ENCODE assay signal across 10 cellular contexts in the genomic region with DNA sequence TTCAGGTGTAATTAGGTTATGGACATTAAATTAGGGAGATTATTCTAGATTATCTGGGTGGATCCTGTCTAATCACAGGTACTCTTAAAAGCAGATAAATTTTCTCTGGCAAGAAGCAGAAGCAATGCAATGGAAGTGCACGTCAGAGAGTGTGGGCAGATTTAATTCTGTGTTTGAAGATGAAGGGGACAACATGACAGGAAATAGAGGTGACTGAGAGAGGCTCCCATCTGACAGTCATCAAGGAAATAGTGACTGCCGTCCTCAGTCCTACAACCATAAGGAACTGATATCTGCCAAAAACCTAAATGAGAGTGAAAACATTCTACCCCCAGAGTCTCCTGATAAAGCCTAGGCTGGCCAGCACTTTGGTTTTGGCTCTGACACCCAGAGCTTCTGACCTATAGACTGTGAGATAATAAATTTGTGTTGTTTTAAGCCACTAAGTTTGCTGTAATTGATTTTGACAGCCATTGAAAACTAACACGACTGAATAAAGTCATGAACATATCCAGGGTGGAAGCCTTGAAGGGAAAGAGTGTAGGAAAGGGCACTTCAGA. TPM values are rescaled to one million over a fixed set of nuclear protein-coding genes. Genes with fewer than 3 reads are reported as not detected.
DNase-seq lines count a peak whose midpoint lies in the region; ATAC-seq and TF ChIP-seq lines count a peak whose summit lies in the region.
"Had no signal": no experiment of that assay in that cellular context is flagged by ENCODE, and none has a peak within 500 bp of the region (broad histone marks: within the 10 kb centered on the region; RNA-seq: fewer than 3 reads in every experiment).

No MANE protein-coding gene starts in this region.

- no peak overlapping the region for H2AK5ac ChIP-seq in H9 (ENCODE audit: insufficient read length, low read length)

- H3K4me1 ChIP-seq in ACC112 (ENCODE audit: control insufficient read depth, insufficient read depth, low read length, unreplicated experiment) (peaks cover 19% of the 10 kb centered on the region), H9 (ENCODE audit: insufficient read depth, low read length) (no peaks in the 10 kb centered on the region; the same call in 1 of the 2 replicates), aorta (ENCODE audit: control insufficient read depth in 1 of 2, insufficient read depth in 2 of 2, low read length in 2 of 2) (peaks cover 0 to 4% of the 10 kb centered on the region in 2 donors)

- H3K36me3 Mint-ChIP-seq in H9 (ENCODE audit: insufficient read depth in 1 of 3, low read depth in 3 of 3) = peaks cover 18 to 26% (median 18%) of the 10 kb centered on the region in 3 experiments
- peaks cover 49% of the 10 kb centered on the region for H3K36me3 Mint-ChIP-seq in nephron progenitor cell (ENCODE audit: low read depth)

- no peak for TF ChIP-seq CTCF in H9 (conservative IDR thresholded peaks at IDR 0.05)
- TF ChIP-seq CTCF in brain microvascular endothelial cell (IDR thresholded peaks at IDR 0.05; ENCODE audit: low read depth, low read length, missing control alignments) = no peak
- no peak for TF ChIP-seq CTCF in nephron progenitor cell (IDR thresholded peaks at IDR 0.05)

- H3K23me2 ChIP-seq in H9 (ENCODE audit: insufficient read length, low read depth, low read length, poor library complexity, severe bottlenecking) = no peaks in the 10 kb centered on the region

- no peaks in the 10 kb centered on the region for H3K36me3 ChIP-seq in ACC112 (ENCODE audit: insufficient read depth, low read length)
- no peaks in the 10 kb centered on the region for H3K36me3 ChIP-seq in brain microvascular endothelial cell (replicated peaks)
- H3K36me3 ChIP-seq in aorta (ENCODE audit: control insufficient read depth in 1 of 2, insufficient read depth in 2 of 2, low read length in 1 of 2) = no peaks in the 10 kb centered on the region

- no peak overlapping the region for H3K14ac ChIP-seq in H9 (ENCODE audit: insufficient read depth, low read length)

- H3K9me3 Mint-ChIP-seq in H9 = peaks cover 22 to 28% of the 10 kb centered on the region in 2 experiments
- peaks cover 36% of the 10 kb centered on the region for H3K9me3 Mint-ChIP-seq in nephron progenitor cell

- H3K4me3 ChIP-seq in ACC112 (ENCODE audit: low read depth, low read length) (no peak overlapping the region), brain microvascular endothelial cell (ENCODE audit: low read depth, low read length) (no peak overlapping the region), aorta (ENCODE audit: low read length in 2 of 2) (no peak overlapping the region)

- peaks cover 30 to 42% of the 10 kb centered on the region in 2 experiments for H3K4me1 Mint-ChIP-seq in H9
- H3K4me1 Mint-ChIP-seq in nephron progenitor cell = peaks cover 56% of the 10 kb centered on the region

- H3K9ac ChIP-seq in H9 (ENCODE audit: extremely low read depth, insufficient read length, low read length) = no peak overlapping the region

- H3K27ac Mint-ChIP-seq in H9 (peak overlapping the region; percentile 16 to 91 (median 74); a peak in 5 of 7 replicates), nephron progenitor cell (peak overlapping the region; percentile 100)

- no peak overlapping the region for H4K5ac ChIP-seq in H9 (ENCODE audit: insufficient read length, low read depth, low read length)

- DNase-seq in H9 = no peak
- no peak for DNase-seq in brain microvascular endothelial cell
- DNase-seq in nephron progenitor cell = no peak
- no peak for DNase-seq in NCI-H748 treated with DMSO at 0.1 percent for 48 hours (lab: John Stamatoyannopoulos, UW)
- DNase-seq in aorta = no peak
- no peak for DNase-seq in NCI-H524 treated with DMSO at 0.1 percent for 48 hours (lab: John Stamatoyannopoulos, UW)
- DNase-seq: COR-L47, NCI-H1436 had no signal

- intact Hi-C loops in aorta (cut with DNase I) = no loop called here

- H3K18ac ChIP-seq in H9 (ENCODE audit: insufficient read length, low read depth, low read length) = no peak overlapping the region

- no peak overlapping the region for H3K56ac ChIP-seq in H9 (ENCODE audit: insufficient read length, low read depth, low read length)

- no peak overlapping the region for H2BK15ac ChIP-seq in H9 (ENCODE audit: low read depth, low read length)

- H2AFZ ChIP-seq in ACC112 (ENCODE audit: low read length, unreplicated experiment) = no peak overlapping the region
- no peak overlapping the region for H2AFZ ChIP-seq in H9 (ENCODE audit: low read length)

- no peak overlapping the region for H2BK12ac ChIP-seq in H9 (ENCODE audit: insufficient read length, low read depth, low read length)

- H2BK20ac ChIP-seq in H9 (ENCODE audit: low read depth, low read length, poor library complexity, severe bottlenecking) = no peak overlapping the region

- no peak for ATAC-seq in GM19467 (IDR thresholded peaks at IDR 0.05; ENCODE audit: unreplicated experiment)
- no peak for ATAC-seq in aorta (ENCODE audit: low FRiP score)

- no peak overlapping the region for H2BK120ac ChIP-seq in H9 (ENCODE audit: low read depth, low read length, poor library complexity, severe bottlenecking)

- H3K27me3 ChIP-seq in ACC112 (ENCODE audit: insufficient read depth, low read length) (no peaks in the 10 kb centered on the region), H9 (ENCODE audit: insufficient read depth, low read length) (no peaks in the 10 kb centered on the region), brain microvascular endothelial cell (replicated peaks) (no peaks in the 10 kb centered on the region), aorta (ENCODE audit: control insufficient read depth in 1 of 2, insufficient read depth in 2 of 2, low read length in 1 of 2) (no peaks in the 10 kb centered on the region)

- no peak overlapping the region for H3K4me2 ChIP-seq in H9 (ENCODE audit: insufficient read depth, insufficient read length, low read length)

- H3K27ac ChIP-seq in ACC112 (ENCODE audit: low read depth, low read length) (peak overlapping the region; percentile 58), H9 (ENCODE audit: insufficient read length, low read depth, low read length) (no peak overlapping the region), brain microvascular endothelial cell (peak overlapping the region; percentile 52), aorta (ENCODE audit: low read depth in 1 of 2, low read length in 2 of 2) (no peak overlapping the region)

- no peak overlapping the region for H3K23ac ChIP-seq in H9 (ENCODE audit: insufficient read length, low read depth, low read length)

- no peak overlapping the region for H4K8ac ChIP-seq in H9 (replicated peaks; ENCODE audit: insufficient read length, low read depth, low read length)

- no CpG with 5 or more reads among the region's 3 CpGs for WGBS in H9 (ENCODE audit: extremely low coverage, insufficient read length, low lambda C conversion rate)
- WGBS in aorta, 2 donors = 64 to 67% methylated on average over 3 of the region's 3 CpGs

- no peak overlapping the region for H4K91ac ChIP-seq in H9 (ENCODE audit: insufficient read length, low read depth, low read length)

- no peak overlapping the region for H3K4ac ChIP-seq in H9 (ENCODE audit: low read depth, low read length)

- H4K20me1 ChIP-seq in H9 (ENCODE audit: control insufficient read depth, insufficient read depth, insufficient read length) = no peaks in the 10 kb centered on the region

- H3K4me3 Mint-ChIP-seq in H9 = no peak overlapping the region
- H3K4me3 Mint-ChIP-seq in nephron progenitor cell = peak overlapping the region; percentile 72

- in situ Hi-C loops in brain microvascular endothelial cell (cut with HindIII; ENCODE audit: low pct_ligation_motif_present, low sequenced_read_pairs) = no loop called here

- H3K9me3 ChIP-seq in H9 (ENCODE audit: control insufficient read depth, low read depth, low read length) (peaks cover 11% of the 10 kb centered on the region), aorta (ENCODE audit: control insufficient read depth, low read length) (no peaks in the 10 kb centered on the region)

- no peaks in the 10 kb centered on the region for H3K79me2 ChIP-seq in ACC112 (ENCODE audit: control insufficient read depth, insufficient read depth, low read length, unreplicated experiment)
- no peaks in the 10 kb centered on the region for H3K79me2 ChIP-seq in H9 (ENCODE audit: insufficient read depth, low read length)

- H3K27me3 Mint-ChIP-seq in H9 (ENCODE audit: low read depth) (peaks cover 1% of the 10 kb centered on the region; the same call in 1 of the 2 replicates), nephron progenitor cell (ENCODE audit: low read depth, poor library complexity) (no peaks in the 10 kb centered on the region)

- H3K79me1 ChIP-seq in H9 (ENCODE audit: insufficient read depth, low read depth, low read length, poor library complexity, severe bottlenecking) = no peaks in the 10 kb centered on the region

- H2BK5ac ChIP-seq in H9 (ENCODE audit: insufficient read length, low read length) = no peak overlapping the region

- H3T11ph ChIP-seq in H9 (ENCODE audit: low read length) = no peak overlapping the region

RNA-seq across cellular contexts. Expression of gene DDX50, which starts 30.5 kb away (rescaled TPM):
- total RNA-seq in H9 (2021) (50.2 and 50.7 TPM in 2 replicates), aorta (10 to 100 TPM; 32.0 to 36.5 TPM)
- 10 to 100 TPM; 34.0 to 39.8 TPM for polyA plus RNA-seq in aorta

RNA-seq across cellular contexts. Expression of gene STOX1, which starts 43.3 kb away (rescaled TPM):
- total RNA-seq in H9 (2021) (5.8 and 5.9 TPM in 2 replicates), aorta (under 1 TPM; 0.27 to 0.39 TPM)
- polyA plus RNA-seq in aorta = not detected

Comparison
In these comparisons a context has a peak if more than half of its experiments do, and no peak if none do; other contexts are left out.
1. H3K27ac ChIP-seq: peak in ACC112 (single experiment) and brain microvascular endothelial cell (single experiment); none in H9 (single experiment) and aorta (0 of 2).